1 cellular context compared by ENCODE assay signal in genomic region chr10:70683601-70684329, GRCh38.
A peak's percentile ranks its signal among the peaks of the same experiment; 100 is the strongest.
TF ChIP-seq lines count a peak whose summit lies in the region.

No MANE protein-coding gene starts in this region.

TF ChIP-seq in K562, 482 proteins besides CTCF, POLR2A, EP300 and RAD21 (continued from another document and continues in another):
- TF ChIP-seq PATZ1 (CRISPR knock-in tag; IDR thresholded peaks at IDR 0.05; ENCODE audit: borderline replicate concordance) (no peak), RBM34 (IDR thresholded peaks at IDR 0.05; ENCODE audit: borderline replicate concordance, insufficient read depth, low read length) (no peak), CREB5 (CRISPR knock-in tag; IDR thresholded peaks at IDR 0.05) (no peak), ZBTB26 (CRISPR knock-in tag; IDR thresholded peaks at IDR 0.05) (no peak), BHLHE40 (IDR thresholded peaks at IDR 0.05; ENCODE audit: low read length) (0 out of 2 replicates have a peak, but pooled peaks have one; percentile 9), ZBTB7A (IDR thresholded peaks at IDR 0.05; ENCODE audit: borderline replicate concordance, control insufficient read depth, low read depth, low read length) (0 out of 2 replicates have a peak, but pooled peaks have one; percentile 32), BCLAF1 (IDR thresholded peaks at IDR 0.05; ENCODE audit: borderline replicate concordance in 1 of 2, control insufficient read depth in 1 of 2, low read depth in 2 of 2, low read length in 1 of 2) (no peak), SAP30 (IDR thresholded peaks at IDR 0.05; ENCODE audit: borderline replicate concordance, insufficient read depth, low read depth, low read length, poor library complexity, severe bottlenecking) (no peak), ZNF740 (CRISPR knock-in tag; IDR thresholded peaks at IDR 0.05) (no peak), ZNF740 (tag; IDR thresholded peaks at IDR 0.05) (0 out of 4 replicates have a peak, but pooled peaks of 1 of the 2 experiments have one; percentile 20), SRF (CRISPR knock-in tag; IDR thresholded peaks at IDR 0.05) (no peak), MAFF (IDR thresholded peaks at IDR 0.05; ENCODE audit: low read length) (no peak), FOXA3 (CRISPR knock-in tag; conservative IDR thresholded peaks at IDR 0.05 in 1 of 2, IDR thresholded peaks at IDR 0.05 in 1 of 2) (no peak), MED1 (CRISPR knock-in tag; IDR thresholded peaks at IDR 0.05; ENCODE audit: borderline replicate concordance) (no peak), PML (IDR thresholded peaks at IDR 0.05; ENCODE audit: low read length) (no peak), ZBTB33 (CRISPR knock-in tag; IDR thresholded peaks at IDR 0.05) (peak; percentile 58; the same call in 1 of the 2 replicates), CEBPG (CRISPR knock-in tag; IDR thresholded peaks at IDR 0.05) (no peak), CEBPG (tag; conservative IDR thresholded peaks at IDR 0.05 in 1 of 2, IDR thresholded peaks at IDR 0.05 in 1 of 2) (no peak), THAP12 (CRISPR knock-in tag; IDR thresholded peaks at IDR 0.05) (no peak), RBM17 (IDR thresholded peaks at IDR 0.05; ENCODE audit: borderline replicate concordance, low read depth, low read length) (no peak), LEF1 (IDR thresholded peaks at IDR 0.05) (no peak), RB1 (IDR thresholded peaks at IDR 0.05; ENCODE audit: low read depth) (no peak), CXXC5 (CRISPR knock-in tag; IDR thresholded peaks at IDR 0.05) (no peak), ZNF79 (CRISPR knock-in tag; IDR thresholded peaks at IDR 0.05; ENCODE audit: low read depth) (no peak), PTBP1 (IDR thresholded peaks at IDR 0.05; ENCODE audit: low read depth, low read length) (no peak), ZNF212 (CRISPR knock-in tag; IDR thresholded peaks at IDR 0.05) (no peak), ZFX (CRISPR knock-in tag; IDR thresholded peaks at IDR 0.05) (peak; percentile 66), RBM15 (IDR thresholded peaks at IDR 0.05; ENCODE audit: insufficient read depth, low read length) (no peak), FIP1L1 (IDR thresholded peaks at IDR 0.05; ENCODE audit: low read depth, low read length, poor library complexity, severe bottlenecking) (no peak), SMARCA4 (IDR thresholded peaks at IDR 0.05) (0 out of 2 replicates have a peak, but pooled peaks have one; percentile 2), ZNF318 (IDR thresholded peaks at IDR 0.05; ENCODE audit: borderline replicate concordance in 1 of 2, low read depth in 1 of 2) (no peak), MEF2A (IDR thresholded peaks at IDR 0.05; ENCODE audit: control insufficient read depth, low read depth, low read length) (no peak), NR4A1 (CRISPR knock-in tag; IDR thresholded peaks at IDR 0.05) (no peak), NR4A1 (tag; IDR thresholded peaks at IDR 0.05) (0 out of 2 replicates have a peak, but pooled peaks have one; percentile 7), ZC3H8 (IDR thresholded peaks at IDR 0.05) (no peak), HDAC1 (IDR thresholded peaks at IDR 0.05) (no peak), KDM5B (IDR thresholded peaks at IDR 0.05; ENCODE audit: insufficient replicate concordance, low read depth, low read length) (peak; percentile 13), SMARCB1 (IDR thresholded peaks at IDR 0.05; ENCODE audit: insufficient read length, low read depth) (no peak), GATA2 (CRISPR knock-in tag; IDR thresholded peaks at IDR 0.05) (no peak), MIER1 (IDR thresholded peaks at IDR 0.05; ENCODE audit: low read depth) (no peak), POLR2B (IDR thresholded peaks at IDR 0.05; ENCODE audit: low read depth, partially characterized antibody) (no peak), ZNF224 (CRISPR knock-in tag; IDR thresholded peaks at IDR 0.05) (no peak)
